Comparison of ENCODE assay signal across 17 cellular contexts in the genomic region with DNA sequence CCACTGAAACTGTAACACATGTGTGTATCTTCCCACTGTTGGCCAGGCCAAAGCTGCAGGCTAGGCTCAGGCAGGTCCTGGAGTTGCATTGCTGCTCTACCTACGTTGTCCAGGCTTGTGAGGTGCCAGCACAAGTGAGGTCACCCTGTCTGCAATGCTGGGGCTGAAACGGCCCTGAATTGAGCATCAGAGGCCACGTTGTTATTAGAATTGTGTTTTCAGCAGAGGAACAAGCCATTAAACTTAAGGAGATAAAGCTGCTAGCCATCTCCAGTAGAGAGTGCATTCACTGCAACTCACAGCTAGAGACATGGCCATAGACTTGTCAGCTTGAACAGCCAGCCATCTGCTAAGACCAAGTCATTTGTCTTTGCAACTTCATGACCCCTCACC.
"Had no signal": no experiment of that assay in that cellular context is flagged by ENCODE, and none has a peak within 500 bp of the region (broad histone marks: within the 10 kb centered on the region; RNA-seq: fewer than 3 reads in every experiment).

No MANE protein-coding gene starts in this region.

- H3K4me1 Mint-ChIP-seq: memory B cell had no signal

- H3K4me3 Mint-ChIP-seq: memory B cell; naive thymus-derived CD8-positive, alpha-beta T cell had no signal

- H3K27ac Mint-ChIP-seq: memory B cell; naive thymus-derived CD8-positive, alpha-beta T cell had no signal

- H3K36me3 ChIP-seq: ascending aorta, heart left ventricle, left lung, WERI-Rb-1 had no signal

- H3K27me3 ChIP-seq: ascending aorta, heart left ventricle, left lung, spleen, tibial artery had no signal

- DNase-seq: activated CD4-positive, alpha-beta T cell treated with anti-CD3 and anti-CD28 coated beads for 1 hour; activated CD8-positive, alpha-beta memory T cell treated with anti-CD3 and anti-CD28 coated beads for 24 hours; activated CD8-positive, alpha-beta memory T cell treated with anti-CD3 and anti-CD28 coated beads, Interleukin-2, amount 50 U/mL, for 48 hours; activated effector memory CD4-positive, alpha-beta T cell treated with Interleukin-2 at 50 U/mL for 16 hours; activated naive CD4-positive, alpha-beta T cell treated with anti-CD3 and anti-CD28 coated beads, Interleukin-2, amount 50 U/mL, for 16 hours; activated T-cell treated with anti-CD3 and anti-CD28 coated beads, Interleukin-2, amount 50 U/mL, for 48 hours; erythroblast; heart left ventricle; left lung; naive thymus-derived CD8-positive, alpha-beta T cell; spleen; stimulated activated naive CD4-positive, alpha-beta T cell; T1000; tibial artery; WERI-Rb-1 had no signal

- H3K27me3 Mint-ChIP-seq: memory B cell; naive thymus-derived CD8-positive, alpha-beta T cell had no signal

- H3K9me3 ChIP-seq: ascending aorta, left lung, tibial artery had no signal

- H3K4me3 ChIP-seq: ascending aorta, left lung, spleen, tibial artery had no signal

- H3K27ac ChIP-seq: ascending aorta, spleen, tibial artery, WERI-Rb-1 had no signal

- H3K4me1 ChIP-seq: ascending aorta, left lung, tibial artery had no signal
